Comparison of ENCODE assay signal across 14 cellular contexts in the genomic region with DNA sequence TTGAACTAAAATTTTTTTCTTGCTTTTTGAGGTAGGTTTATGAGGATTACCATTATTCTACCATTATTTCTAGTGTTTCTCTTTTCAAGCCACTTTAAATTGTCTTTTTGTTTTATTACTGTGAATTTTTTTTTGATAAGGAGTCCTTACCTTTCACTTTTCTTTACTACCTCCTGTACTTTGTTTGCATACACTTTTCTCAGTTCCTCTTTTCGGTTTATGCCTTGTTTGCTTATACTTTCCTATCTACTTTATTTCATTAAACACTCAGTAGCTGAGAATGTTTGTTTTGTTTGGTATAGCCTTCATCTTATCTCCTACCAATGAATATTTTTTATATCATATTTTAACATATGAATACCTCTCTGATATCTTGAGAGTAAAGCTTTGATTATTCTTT.
DNase-seq lines count a peak whose midpoint lies in the region; ATAC-seq lines count a peak whose summit lies in the region.
"Had no signal": no experiment of that assay in that cellular context is flagged by ENCODE, and none has a peak within 500 bp of the region (broad histone marks: within the 10 kb centered on the region; RNA-seq: fewer than 3 reads in every experiment).

No MANE protein-coding gene starts in this region.

- H3K4me3 Mint-ChIP-seq in naive B cell = peak overlapping the region in 2 of 8 donors; percentile 12 to 45
- no peak overlapping the region for H3K4me3 Mint-ChIP-seq in CD4-positive, alpha-beta memory T cell
- no peak overlapping the region for H3K4me3 Mint-ChIP-seq in activated naive CD8-positive, alpha-beta T cell treated with anti-CD3 and anti-CD28 coated beads, Interleukin-2, amount 50 U/mL, for 24 hours
- H3K4me3 Mint-ChIP-seq: naive thymus-derived CD8-positive, alpha-beta T cell had no signal

- H3K4me1 ChIP-seq in CD4-positive, alpha-beta memory T cell (ENCODE audit: insufficient read depth, low read length) = no peaks in the 10 kb centered on the region
- H3K4me1 ChIP-seq in aorta (ENCODE audit: control insufficient read depth in 1 of 2, insufficient read depth in 2 of 2, low read length in 2 of 2) = no peaks in the 10 kb centered on the region
- H3K4me1 ChIP-seq: stomach had no signal

- no peaks in the 10 kb centered on the region for H3K36me3 ChIP-seq in CD4-positive, alpha-beta memory T cell (ENCODE audit: insufficient read depth, low read length)
- H3K36me3 ChIP-seq in aorta (ENCODE audit: control insufficient read depth in 1 of 2, insufficient read depth in 2 of 2, low read length in 1 of 2) = no peaks in the 10 kb centered on the region
- H3K36me3 ChIP-seq: stomach had no signal

- DNase-seq in naive B cell (peak; percentile 2), NCI-H526 treated with DMSO at 0.1 percent for 48 hours (lab: John Stamatoyannopoulos, UW) (no peak), aorta (no peak)
- no peak for DNase-seq in CD4-positive, alpha-beta memory T cell
- DNase-seq in activated naive CD8-positive, alpha-beta T cell treated with anti-CD3 and anti-CD28 coated beads, Interleukin-2, amount 50 U/mL, for 24 hours = no peak
- DNase-seq: anterior cingulate cortex; IMR-90; naive thymus-derived CD8-positive, alpha-beta T cell; NCI-H226; stomach had no signal

- POLR2A ChIA-PET in CD4-positive, alpha-beta memory T cell (lab: Charles Lee; ENCODE audit: partially characterized antibody) = no interaction called here

- intact Hi-C loops in CD4-positive, alpha-beta memory T cell (cut with micrococcal nuclease) = no loop called here
- intact Hi-C loops in aorta (cut with DNase I) = no loop called here

- CTCF ChIA-PET in CD4-positive, alpha-beta memory T cell (lab: Charles Lee; ENCODE audit: partially characterized antibody) = no interaction called here

- H3K27me3 Mint-ChIP-seq in naive B cell = peaks cover 0 to under 1% (median 0%) of the 10 kb centered on the region in 3 donors
- H3K27me3 Mint-ChIP-seq in CD4-positive, alpha-beta memory T cell = no peaks in the 10 kb centered on the region
- no peaks in the 10 kb centered on the region for H3K27me3 Mint-ChIP-seq in activated naive CD8-positive, alpha-beta T cell treated with anti-CD3 and anti-CD28 coated beads, Interleukin-2, amount 50 U/mL, for 24 hours
- H3K27me3 Mint-ChIP-seq: naive thymus-derived CD8-positive, alpha-beta T cell had no signal

- H3K36me3 Mint-ChIP-seq in naive B cell = peaks cover 0 to 7% of the 10 kb centered on the region in 2 donors
- no peaks in the 10 kb centered on the region for H3K36me3 Mint-ChIP-seq in CD4-positive, alpha-beta memory T cell
- no peaks in the 10 kb centered on the region for H3K36me3 Mint-ChIP-seq in activated naive CD8-positive, alpha-beta T cell treated with anti-CD3 and anti-CD28 coated beads, Interleukin-2, amount 50 U/mL, for 24 hours (ENCODE audit: low read depth)
- H3K36me3 Mint-ChIP-seq: naive thymus-derived CD8-positive, alpha-beta T cell had no signal

- H3K9me3 Mint-ChIP-seq in naive B cell = peaks cover 0 to 2% (median 0%) of the 10 kb centered on the region in 7 donors
- H3K9me3 Mint-ChIP-seq in CD4-positive, alpha-beta memory T cell = peaks cover 0 to 6% (median 4%) of the 10 kb centered on the region in 8 donors
- peaks cover 6% of the 10 kb centered on the region for H3K9me3 Mint-ChIP-seq in activated naive CD8-positive, alpha-beta T cell treated with anti-CD3 and anti-CD28 coated beads, Interleukin-2, amount 50 U/mL, for 24 hours

- ATAC-seq in GM19023 (IDR thresholded peaks at IDR 0.05; ENCODE audit: unreplicated experiment) = peak; percentile 75
- ATAC-seq in GM21825 (IDR thresholded peaks at IDR 0.05; ENCODE audit: unreplicated experiment) = peak; percentile 96
- peak; percentile 96 for ATAC-seq in HG03280 (IDR thresholded peaks at IDR 0.05; ENCODE audit: unreplicated experiment)
- peak; percentile 71 to 72 for ATAC-seq in naive B cell (ENCODE audit: low read depth in 2 of 2)
- ATAC-seq in activated naive CD8-positive, alpha-beta T cell treated with anti-CD3 and anti-CD28 coated beads, Interleukin-2, amount 50 U/mL, for 24 hours = no peak
- ATAC-seq in aorta (ENCODE audit: low FRiP score) = no peak
- ATAC-seq: naive thymus-derived CD8-positive, alpha-beta T cell; SK-N-SH treated with all-trans-retinoic acid at 6 μM for 48 hours had no signal

- peak overlapping the region in 1 of 6 donors; percentile 59 for H3K27ac Mint-ChIP-seq in naive B cell
- H3K27ac Mint-ChIP-seq in CD4-positive, alpha-beta memory T cell = no peak overlapping the region
- H3K27ac Mint-ChIP-seq in activated naive CD8-positive, alpha-beta T cell treated with anti-CD3 and anti-CD28 coated beads, Interleukin-2, amount 50 U/mL, for 24 hours = no peak overlapping the region
- H3K27ac Mint-ChIP-seq: naive thymus-derived CD8-positive, alpha-beta T cell had no signal

- H3K4me3 ChIP-seq in CD4-positive, alpha-beta memory T cell (ENCODE audit: low read length in 2 of 2) = no peak overlapping the region
- no peak overlapping the region for H3K4me3 ChIP-seq in aorta (ENCODE audit: low read length in 2 of 2)
- H3K4me3 ChIP-seq: stomach had no signal

- peaks cover 16 to 19% (median 18%) of the 10 kb centered on the region in 3 donors for H3K4me1 Mint-ChIP-seq in naive B cell
- H3K4me1 Mint-ChIP-seq in CD4-positive, alpha-beta memory T cell = no peaks in the 10 kb centered on the region
- H3K4me1 Mint-ChIP-seq in activated naive CD8-positive, alpha-beta T cell treated with anti-CD3 and anti-CD28 coated beads, Interleukin-2, amount 50 U/mL, for 24 hours = no peaks in the 10 kb centered on the region
- H3K4me1 Mint-ChIP-seq: naive thymus-derived CD8-positive, alpha-beta T cell had no signal

- no peaks in the 10 kb centered on the region for H3K9me3 ChIP-seq in CD4-positive, alpha-beta memory T cell (ENCODE audit: control insufficient read depth in 1 of 2, low read length in 2 of 2)
- H3K9me3 ChIP-seq in aorta (ENCODE audit: control insufficient read depth, low read length) = no peaks in the 10 kb centered on the region
- H3K9me3 ChIP-seq: stomach had no signal

- no peak overlapping the region for H3K27ac ChIP-seq in CD4-positive, alpha-beta memory T cell (ENCODE audit: low read depth, low read length)
- no peak overlapping the region for H3K27ac ChIP-seq in aorta (ENCODE audit: low read depth in 1 of 2, low read length in 2 of 2)
- H3K27ac ChIP-seq: stomach had no signal

- WGBS in aorta, 2 donors = 55 to 73% methylated on average over 1 of the region's 1 CpG

- H3K27me3 ChIP-seq in CD4-positive, alpha-beta memory T cell (ENCODE audit: insufficient read depth, low read length) = no peaks in the 10 kb centered on the region
- no peaks in the 10 kb centered on the region for H3K27me3 ChIP-seq in aorta (ENCODE audit: control insufficient read depth in 1 of 2, insufficient read depth in 2 of 2, low read length in 1 of 2)
- H3K27me3 ChIP-seq: stomach had no signal

Comparison
In these comparisons a context has a peak if more than half of its experiments do, and no peak if none do; other contexts are left out.
1. ATAC-seq: peak in GM19023 (single experiment), GM21825 (single experiment), HG03280 (single experiment) and naive B cell (2 of 2); none in activated naive CD8-positive, alpha-beta T cell treated with anti-CD3 and anti-CD28 coated beads, Interleukin-2, amount 50 U/mL, for 24 hours (single experiment) and aorta (single experiment).